28 cellular contexts compared by ENCODE assay signal in genomic region chr3:25696019-25696418, GRCh38.
"Had no signal": no experiment of that assay in that cellular context is flagged by ENCODE, and none has a peak within 500 bp of the region (broad histone marks: within the 10 kb centered on the region; RNA-seq: fewer than 3 reads in every experiment).

No MANE protein-coding gene starts in this region.

- H3K36me3 ChIP-seq: ascending aorta had no signal

- H3K27me3 Mint-ChIP-seq: activated B cell treated with CpG ODN at 0.5 μM for 24 hours; activated naive CD8-positive, alpha-beta T cell treated with anti-CD3 and anti-CD28 coated beads, Interleukin-2, amount 50 U/mL, for 24 hours had no signal

- H3K9me3 ChIP-seq: ascending aorta, body of pancreas had no signal

- H3K4me3 ChIP-seq: ascending aorta, body of pancreas, PC-9 had no signal

- H3K4me3 Mint-ChIP-seq: activated B cell treated with CpG ODN at 0.5 μM for 24 hours; activated CD4-positive, alpha-beta memory T cell treated with anti-CD3 and anti-CD28 coated beads for 36 hours; activated CD4-positive, alpha-beta T cell treated with anti-CD3 and anti-CD28 coated beads, Interleukin-2, amount 10 ng/mL, durations not matched to agents 24 days and 14 days; activated naive CD8-positive, alpha-beta T cell treated with anti-CD3 and anti-CD28 coated beads, Interleukin-2, amount 50 U/mL, for 24 hours; activated T-cell treated with anti-CD3 and anti-CD28 coated beads, Interleukin-2, amount 50 U/mL, for 4 hours; T-helper 17 cell had no signal

- H3K36me3 Mint-ChIP-seq: activated CD4-positive, alpha-beta memory T cell treated with anti-CD3 and anti-CD28 coated beads for 36 hours; activated naive CD4-positive, alpha-beta T cell treated with anti-CD3 and anti-CD28 coated beads, Interleukin-2, amount 50 U/mL, for 72 hours had no signal

- H3K27me3 ChIP-seq: ascending aorta, body of pancreas had no signal

- H3K4me1 ChIP-seq: ascending aorta, body of pancreas had no signal

- H3K27ac ChIP-seq: ascending aorta, body of pancreas, PC-9 had no signal

- DNase-seq: activated B cell treated with CpG ODN at 0.5 μM for 24 hours; activated CD4-positive, alpha-beta memory T cell treated with anti-CD3 and anti-CD28 coated beads for 36 hours; activated CD4-positive, alpha-beta T cell treated with anti-CD3 and anti-CD28 coated beads for 1 hour; activated CD4-positive, alpha-beta T cell treated with anti-CD3 and anti-CD28 coated beads, Interleukin-2, amount 10 ng/mL, durations not matched to agents 24 days and 14 days; activated CD8-positive, alpha-beta memory T cell treated with anti-CD3 and anti-CD28 coated beads for 24 hours; activated effector memory CD4-positive, alpha-beta T cell treated with anti-CD3 and anti-CD28 coated beads, Interleukin-2, amount 50 U/mL, for 16 hours; activated naive CD4-positive, alpha-beta T cell treated with Interleukin-2 at 50 U/mL for 16 hours; activated naive CD8-positive, alpha-beta T cell treated with anti-CD3 and anti-CD28 coated beads, Interleukin-2, amount 50 U/mL, for 24 hours; activated T-cell treated with anti-CD3 and anti-CD28 coated beads, Interleukin-2, amount 50 U/mL, for 4 hours; amniotic stem cell; central memory CD4-positive, alpha-beta T cell; KG1; NCI-H1048; NCI-H146; NCI-H1930; NCI-H2107; NCI-H2171 treated with DMSO at 0.1 percent for 48 hours; NCI-H226; NCI-H510A; NCI-H526 treated with DMSO at 0.1 percent for 48 hours; NCI-H82; PC-9; SHP77 treated with DMSO at 0.1 percent for 48 hours; T-helper 17 cell; T-helper 9 cell had no signal

- H3K27ac Mint-ChIP-seq: activated B cell treated with CpG ODN at 0.5 μM for 24 hours; activated CD4-positive, alpha-beta memory T cell treated with anti-CD3 and anti-CD28 coated beads for 36 hours; activated CD4-positive, alpha-beta T cell treated with anti-CD3 and anti-CD28 coated beads, Interleukin-2, amount 10 ng/mL, durations not matched to agents 24 days and 14 days; activated naive CD4-positive, alpha-beta T cell treated with anti-CD3 and anti-CD28 coated beads, Interleukin-2, amount 50 U/mL, for 72 hours; activated naive CD8-positive, alpha-beta T cell treated with anti-CD3 and anti-CD28 coated beads, Interleukin-2, amount 50 U/mL, for 24 hours; T-helper 17 cell had no signal

- ATAC-seq: activated naive CD4-positive, alpha-beta T cell treated with anti-CD3 and anti-CD28 coated beads, Interleukin-2, amount 50 U/mL, for 72 hours; activated naive CD8-positive, alpha-beta T cell treated with anti-CD3 and anti-CD28 coated beads, Interleukin-2, amount 50 U/mL, for 24 hours; activated T-cell treated with anti-CD3 and anti-CD28 coated beads, Interleukin-2, amount 50 U/mL, for 4 hours; body of pancreas; T-helper 17 cell had no signal

- H3K9me3 Mint-ChIP-seq: activated B cell treated with CpG ODN at 0.5 μM for 24 hours; activated CD4-positive, alpha-beta memory T cell treated with anti-CD3 and anti-CD28 coated beads for 36 hours; activated CD4-positive, alpha-beta T cell treated with anti-CD3 and anti-CD28 coated beads, Interleukin-2, amount 10 ng/mL, durations not matched to agents 24 days and 14 days; activated naive CD4-positive, alpha-beta T cell treated with anti-CD3 and anti-CD28 coated beads, Interleukin-2, amount 50 U/mL, for 72 hours; activated naive CD8-positive, alpha-beta T cell treated with anti-CD3 and anti-CD28 coated beads, Interleukin-2, amount 50 U/mL, for 24 hours; activated T-cell treated with anti-CD3 and anti-CD28 coated beads, Interleukin-2, amount 50 U/mL, for 4 hours had no signal

- H3K4me2 ChIP-seq: PC-9 had no signal

- H3K4me1 Mint-ChIP-seq: activated CD4-positive, alpha-beta T cell treated with anti-CD3 and anti-CD28 coated beads, Interleukin-2, amount 10 ng/mL, durations not matched to agents 24 days and 14 days; activated naive CD8-positive, alpha-beta T cell treated with anti-CD3 and anti-CD28 coated beads, Interleukin-2, amount 50 U/mL, for 24 hours; T-helper 17 cell had no signal
